ENCODE assay signal across 17 cellular contexts in the genomic region with DNA sequence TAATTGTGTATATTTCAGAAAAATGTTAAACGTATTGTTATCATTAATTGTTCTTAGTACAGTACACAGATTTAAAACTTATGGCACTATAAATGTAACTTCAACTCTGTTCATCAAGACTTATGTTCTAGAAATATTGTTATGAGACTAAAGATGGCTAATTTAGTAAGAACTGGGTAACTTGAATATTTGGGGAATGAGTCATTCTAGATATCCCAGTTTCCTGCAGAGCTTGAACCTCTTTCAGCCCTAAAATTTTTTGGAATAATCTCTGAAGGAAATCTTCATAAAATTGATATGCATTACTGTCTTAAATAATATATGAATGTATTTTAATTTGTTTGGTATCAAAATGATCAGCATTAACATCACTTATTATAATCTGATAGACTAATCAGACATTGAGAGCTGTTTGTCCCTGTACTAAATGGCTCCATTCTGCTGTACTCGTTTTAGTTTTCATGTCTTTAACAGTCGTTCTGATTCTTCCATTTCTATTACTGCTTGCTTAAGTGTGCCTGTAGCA.
DNase-seq lines count a peak whose midpoint lies in the region; TF ChIP-seq lines count a peak whose summit lies in the region.
"Had no signal": no experiment of that assay in that cellular context is flagged by ENCODE, and none has a peak within 500 bp of the region (broad histone marks: within the 10 kb centered on the region; RNA-seq: fewer than 3 reads in every experiment).

No MANE protein-coding gene starts in this region.

- no peak overlapping the region for H3K9ac ChIP-seq in endodermal cell (ENCODE audit: extremely low read depth, low read length, poor library complexity, severe bottlenecking)

- H3K36me3 Mint-ChIP-seq in Caco-2 (ENCODE audit: insufficient read depth, unreplicated experiment): peaks cover 40% of the 10 kb centered on the region
- peaks cover 51% of the 10 kb centered on the region for H3K36me3 Mint-ChIP-seq in endodermal cell (ENCODE audit: low read depth)

- intact Hi-C loops in Caco-2 (cut with micrococcal nuclease; ENCODE audit: unreplicated experiment) (no loop called here), cardiac septum (cut with DNase I) (no loop called here)

- POLR2A ChIA-PET in Caco-2 (lab: Charles Lee): no interaction called here

- no TSS peak for BruUV-seq in Caco-2 (replicated peaks; lab: Mats Ljungman, UMichigan)

- no peak overlapping the region for H3K4me3 ChIP-seq in Caco-2 (ENCODE audit: low read depth, low read length)
- no peak overlapping the region for H3K4me3 ChIP-seq in endodermal cell (ENCODE audit: low read length)
- no peak overlapping the region for H3K4me3 ChIP-seq in SJCRH30

- H3K36me3 ChIP-seq in Caco-2 (ENCODE audit: control insufficient read depth, insufficient read depth, low read length): no peaks in the 10 kb centered on the region
- peaks cover 90% of the 10 kb centered on the region for H3K36me3 ChIP-seq in endodermal cell (ENCODE audit: control insufficient read depth, insufficient read depth, low read length)
- peaks cover 18% of the 10 kb centered on the region for H3K36me3 ChIP-seq in SJCRH30

- H3K9me3 ChIP-seq in Caco-2: no peaks in the 10 kb centered on the region
- peaks cover 4% of the 10 kb centered on the region for H3K9me3 ChIP-seq in endodermal cell (ENCODE audit: control insufficient read depth, low read length)
- H3K9me3 ChIP-seq in SJCRH30 (replicated peaks): no peaks in the 10 kb centered on the region

- no peak for TF ChIP-seq CTCF in Caco-2 (IDR thresholded peaks at IDR 0.05; ENCODE audit: insufficient read depth in 1 of 2, low read depth in 1 of 2, low read length in 1 of 2, severe bottlenecking in 1 of 2, unreplicated experiment in 1 of 2)
- no peak for TF ChIP-seq CTCF in endodermal cell (conservative IDR thresholded peaks at IDR 0.05)

- 86 to 99% methylated on average over 1 to 2 of the region's 3 CpGs for WGBS in endodermal cell (ENCODE audit: insufficient coverage in 1 of 2, insufficient read length in 1 of 2), 2 experiments

- H3K4me1 Mint-ChIP-seq in Caco-2 (ENCODE audit: low read depth, unreplicated experiment): no peaks in the 10 kb centered on the region
- H3K4me1 Mint-ChIP-seq in endodermal cell: peaks cover 18% of the 10 kb centered on the region
- H3K4me1 Mint-ChIP-seq: B cell had no signal

- H3K27me3 ChIP-seq in Caco-2 (replicated peaks; ENCODE audit: control insufficient read depth, insufficient read depth, low read length) (no peaks in the 10 kb centered on the region), endodermal cell (ENCODE audit: control insufficient read depth, insufficient read depth, low read length, poor library complexity, severe bottlenecking) (no peaks in the 10 kb centered on the region), SJCRH30 (no peaks in the 10 kb centered on the region)

- H3K9me3 Mint-ChIP-seq in Caco-2 (ENCODE audit: unreplicated experiment) (no peaks in the 10 kb centered on the region), endodermal cell (no peaks in the 10 kb centered on the region)

- peak overlapping the region; percentile 9 for H3K27ac ChIP-seq in endodermal cell (ENCODE audit: low read depth, low read length)
- no peak overlapping the region for H3K27ac ChIP-seq in SJCRH30

- no peak overlapping the region for H3K4me3 Mint-ChIP-seq in Caco-2 (ENCODE audit: unreplicated experiment)
- no peak overlapping the region for H3K4me3 Mint-ChIP-seq in endodermal cell
- H3K4me3 Mint-ChIP-seq: B cell had no signal

- CTCF ChIA-PET in Caco-2 (lab: Charles Lee): no interaction called here

- H3K4me1 ChIP-seq in Caco-2 (peaks cover 26% of the 10 kb centered on the region), endodermal cell (ENCODE audit: control insufficient read depth, insufficient read depth, low read length) (peaks cover 9% of the 10 kb centered on the region), SJCRH30 (peaks cover 11% of the 10 kb centered on the region)

- H3K27ac Mint-ChIP-seq in Caco-2 (ENCODE audit: unreplicated experiment) (peak overlapping the region; percentile 61), endodermal cell (no peak overlapping the region)
- H3K27ac Mint-ChIP-seq: B cell had no signal

- no peaks in the 10 kb centered on the region for H3K27me3 Mint-ChIP-seq in Caco-2 (ENCODE audit: insufficient read depth, unreplicated experiment)
- no peaks in the 10 kb centered on the region for H3K27me3 Mint-ChIP-seq in endodermal cell (ENCODE audit: insufficient read depth)
- H3K27me3 Mint-ChIP-seq: B cell had no signal

- no peak for DNase-seq in Caco-2
- DNase-seq in M059J (ENCODE audit: low read depth): peak; percentile 47
- DNase-seq in endodermal cell: no peak
- peak; percentile 13 for DNase-seq in myocyte (ENCODE audit: low read depth)
- DNase-seq in cardiac septum (ENCODE audit: low spot score): no peak
- no peak for DNase-seq in SJCRH30
- DNase-seq in NCI-H1092 treated with DMSO at 0.1 percent for 48 hours (lab: John Stamatoyannopoulos, UW): no peak
- DNase-seq in SIG-M5 (lab: John Stamatoyannopoulos, UW): no peak
- DNase-seq: activated effector memory CD4-positive, alpha-beta T cell treated with anti-CD3 and anti-CD28 coated beads, Interleukin-2, amount 50 U/mL, for 16 hours; aorta; GOT3; left ventricle myocardium superior; NCI-H1694 treated with DMSO at 0.1 percent for 48 hours; NCI-H510A; stimulated activated CD4-positive, alpha-beta T cell treated with anti-CD3 and anti-CD28 coated beads, Interleukin-4, amount 100 ng/mL, for 1 hour; substantia nigra had no signal

Comparison
In these comparisons a context has a peak if more than half of its experiments do, and no peak if none do; other contexts are left out.
1. DNase-seq: peak in M059J (single experiment) and myocyte (single experiment); none in Caco-2 (0 of 2), endodermal cell (single experiment), cardiac septum (single experiment), SJCRH30 (0 of 2), NCI-H1092 treated with DMSO at 0.1 percent for 48 hours (single experiment) and SIG-M5 (single experiment).